ENCODE assay signal across 9 cellular contexts in the genomic region with DNA sequence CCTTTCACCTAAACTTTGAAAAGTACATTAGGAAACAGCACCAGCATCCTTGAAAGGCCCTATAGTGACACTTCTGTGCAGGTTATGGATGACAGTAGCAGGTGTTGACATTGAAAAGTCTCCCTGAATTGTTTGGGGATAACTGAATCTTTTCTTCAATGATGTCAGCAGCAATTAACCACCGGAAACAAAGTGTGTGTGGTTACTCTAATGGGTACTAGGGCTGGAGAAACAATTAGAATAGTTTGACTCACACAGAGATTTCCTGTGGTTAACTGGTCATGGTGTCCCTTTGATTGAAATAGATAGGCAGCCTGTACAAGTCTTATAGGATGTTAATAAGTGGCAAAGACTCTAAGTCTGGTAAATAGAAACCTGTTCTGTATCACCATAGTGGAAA.
DNase-seq lines count a peak whose midpoint lies in the region; ATAC-seq and TF ChIP-seq lines count a peak whose summit lies in the region.
"Had no signal": no experiment of that assay in that cellular context is flagged by ENCODE, and none has a peak within 500 bp of the region (broad histone marks: within the 10 kb centered on the region; RNA-seq: fewer than 3 reads in every experiment).

No MANE protein-coding gene starts in this region.

- H3K27ac ChIP-seq in SJCRH30 (peak overlapping the region; percentile 23), uterus (no peak overlapping the region)
- H3K27ac ChIP-seq: C4-2B had no signal

- H3K27me3 ChIP-seq in SJCRH30: no peaks in the 10 kb centered on the region
- H3K27me3 ChIP-seq in uterus: no peaks in the 10 kb centered on the region

- intact Hi-C loops in uterus (cut with DNase I; ENCODE audit: low total_unique reads): no loop called here
- intact Hi-C loops in activated CD4-positive, alpha-beta T cell treated with anti-CD3 and anti-CD28 coated beads, Interleukin-2, amount 10 ng/mL, durations not matched to agents 24 days and 14 days (cut with micrococcal nuclease): no loop called here

- TF ChIP-seq CTCF in AG09309 (IDR thresholded peaks at IDR 0.05; ENCODE audit: control insufficient read depth, insufficient read depth, low read depth, low read length, missing control alignments) (no peak), uterus (IDR thresholded peaks at IDR 0.05) (no peak)

- H3K4me1 ChIP-seq in SJCRH30 (peaks cover 17% of the 10 kb centered on the region), uterus (no peaks in the 10 kb centered on the region)

- H3K9me3 Mint-ChIP-seq in activated CD4-positive, alpha-beta T cell treated with anti-CD3 and anti-CD28 coated beads, Interleukin-2, amount 10 ng/mL, durations not matched to agents 24 days and 14 days: no peaks in the 10 kb centered on the region

- DNase-seq in AG09309 (ENCODE audit: low read depth) (peak; percentile 27), SJCRH30 (peak; percentile 48 to 87), iPS-NIHi11 (ENCODE audit: low spot score) (no peak), uterus (no peak), iPS-NIHi7 (ENCODE audit: extremely low spot score) (no peak)
- DNase-seq in activated CD4-positive, alpha-beta T cell treated with anti-CD3 and anti-CD28 coated beads, Interleukin-2, amount 10 ng/mL, durations not matched to agents 24 days and 14 days: no peak

- H3K4me3 ChIP-seq in AG09309 (ENCODE audit: control insufficient read depth, low read depth, low read length) (no peak overlapping the region), SJCRH30 (no peak overlapping the region), uterus (no peak overlapping the region)

- H3K9me3 ChIP-seq in SJCRH30 (replicated peaks) (no peaks in the 10 kb centered on the region), uterus (no peaks in the 10 kb centered on the region)

- no peaks in the 10 kb centered on the region for H3K4me1 Mint-ChIP-seq in activated CD4-positive, alpha-beta T cell treated with anti-CD3 and anti-CD28 coated beads, Interleukin-2, amount 10 ng/mL, durations not matched to agents 24 days and 14 days

- ATAC-seq in GM19438 (IDR thresholded peaks at IDR 0.05; ENCODE audit: low read depth, unreplicated experiment) (peak; percentile 99), HG03103 (IDR thresholded peaks at IDR 0.05; ENCODE audit: low read depth, unreplicated experiment) (peak; percentile 98)

- H3K27ac Mint-ChIP-seq in activated CD4-positive, alpha-beta T cell treated with anti-CD3 and anti-CD28 coated beads, Interleukin-2, amount 10 ng/mL, durations not matched to agents 24 days and 14 days: no peak overlapping the region

- H3K36me3 ChIP-seq in SJCRH30: no peaks in the 10 kb centered on the region
- no peaks in the 10 kb centered on the region for H3K36me3 ChIP-seq in uterus

- H3K27me3 Mint-ChIP-seq in activated CD4-positive, alpha-beta T cell treated with anti-CD3 and anti-CD28 coated beads, Interleukin-2, amount 10 ng/mL, durations not matched to agents 24 days and 14 days: no peaks in the 10 kb centered on the region

- no peaks in the 10 kb centered on the region for H3K36me3 Mint-ChIP-seq in activated CD4-positive, alpha-beta T cell treated with anti-CD3 and anti-CD28 coated beads, Interleukin-2, amount 10 ng/mL, durations not matched to agents 24 days and 14 days (ENCODE audit: low read depth)

- no peak overlapping the region for H3K4me3 Mint-ChIP-seq in activated CD4-positive, alpha-beta T cell treated with anti-CD3 and anti-CD28 coated beads, Interleukin-2, amount 10 ng/mL, durations not matched to agents 24 days and 14 days

- TF ChIP-seq POLR2A in uterus (IDR thresholded peaks at IDR 0.05): no peak

Comparison
In these comparisons a context has a peak if more than half of its experiments do, and no peak if none do; other contexts are left out.
1. DNase-seq: peak in AG09309 (single experiment) and SJCRH30 (2 of 2); none in iPS-NIHi11 (single experiment), uterus (0 of 2), iPS-NIHi7 (single experiment) and activated CD4-positive, alpha-beta T cell treated with anti-CD3 and anti-CD28 coated beads, Interleukin-2, amount 10 ng/mL, durations not matched to agents 24 days and 14 days (single experiment).